ENCODE assay signal across 11 cellular contexts in genomic region chr15:45794768-45795486, GRCh38.
DNase-seq lines count a peak whose midpoint lies in the region; ATAC-seq and TF ChIP-seq lines count a peak whose summit lies in the region.
"Had no signal": no experiment of that assay in that cellular context is flagged by ENCODE, and none has a peak within 500 bp of the region (broad histone marks: within the 10 kb centered on the region; RNA-seq: fewer than 3 reads in every experiment).

No MANE protein-coding gene starts in this region.

- intact Hi-C loops in lower lobe of right lung (cut with DNase I), result no loop called here

- H3K27ac ChIP-seq in Karpas-422 (ENCODE audit: low read length) (peak overlapping the region; percentile 68), lower lobe of right lung (no peak overlapping the region)

- no peak overlapping the region for H2AFZ ChIP-seq in Karpas-422 (ENCODE audit: low read length)

- H3K9me3 Mint-ChIP-seq in glutamatergic neuron (ENCODE audit: unreplicated experiment), result peaks cover 2% of the 10 kb centered on the region
- H3K9me3 Mint-ChIP-seq: activated naive CD4-positive, alpha-beta T cell treated with anti-CD3 and anti-CD28 coated beads, Interleukin-2, amount 50 U/mL, for 72 hours; naive thymus-derived CD8-positive, alpha-beta T cell had no signal

- peak overlapping the region; percentile 25 for H3K9ac ChIP-seq in Karpas-422 (ENCODE audit: low read length)

- H3K27me3 Mint-ChIP-seq in glutamatergic neuron (ENCODE audit: unreplicated experiment), result no peaks in the 10 kb centered on the region

- no peak for TF ChIP-seq CTCF in glutamatergic neuron (IDR thresholded peaks at IDR 0.05; ENCODE audit: partially characterized antibody, unreplicated experiment)
- no peak for TF ChIP-seq CTCF in lower lobe of right lung (IDR thresholded peaks at IDR 0.05)

- peak overlapping the region; percentile 20 for H3K27ac Mint-ChIP-seq in glutamatergic neuron (ENCODE audit: unreplicated experiment)
- H3K27ac Mint-ChIP-seq: activated naive CD4-positive, alpha-beta T cell treated with anti-CD3 and anti-CD28 coated beads, Interleukin-2, amount 50 U/mL, for 72 hours; naive thymus-derived CD8-positive, alpha-beta T cell had no signal

- H3K4me1 ChIP-seq in Karpas-422 (ENCODE audit: low read length), result peaks cover 48% of the 10 kb centered on the region
- no peaks in the 10 kb centered on the region for H3K4me1 ChIP-seq in lower lobe of right lung
- H3K4me1 ChIP-seq: BE2C had no signal

- H3K36me3 ChIP-seq in Karpas-422 (ENCODE audit: insufficient read depth, low read length) (no peaks in the 10 kb centered on the region), lower lobe of right lung (no peaks in the 10 kb centered on the region)
- H3K36me3 ChIP-seq: BE2C had no signal

- H3K4me2 ChIP-seq in Karpas-422 (ENCODE audit: low read depth, low read length, poor library complexity, severe bottlenecking), result peak overlapping the region; percentile 60

- H3K4me3 ChIP-seq in Karpas-422 (ENCODE audit: low read length) (peak overlapping the region; percentile 42), lower lobe of right lung (no peak overlapping the region)

- H3K4me1 Mint-ChIP-seq in glutamatergic neuron (ENCODE audit: low read depth, unreplicated experiment), result peaks cover 8% of the 10 kb centered on the region
- H3K4me1 Mint-ChIP-seq: naive thymus-derived CD8-positive, alpha-beta T cell had no signal

- peak; percentile 65 for DNase-seq in Karpas-422
- no peak for DNase-seq in glutamatergic neuron
- DNase-seq in T1000 (lab: John Stamatoyannopoulos, UW), result no peak
- DNase-seq in lower lobe of right lung, result no peak
- DNase-seq in globus pallidus (ENCODE audit: low spot score), result no peak
- DNase-seq in stimulated activated naive CD8-positive, alpha-beta T cell treated with anti-CD3 and anti-CD28 coated beads, Interleukin-15, Interleukin-2, amounts not matched to agents 100 U/mL and 50 U/mL, for 24 hours, result no peak
- DNase-seq: naive thymus-derived CD8-positive, alpha-beta T cell had no signal

- H3K9me2 ChIP-seq in Karpas-422 (replicated peaks; ENCODE audit: insufficient read depth, low read length), result no peaks in the 10 kb centered on the region

- ATAC-seq in GM18517 (IDR thresholded peaks at IDR 0.05; ENCODE audit: unreplicated experiment) (peak; percentile 68), GM21786 (IDR thresholded peaks at IDR 0.05; ENCODE audit: unreplicated experiment) (peak; percentile 45), lower lobe of right lung (no peak)
- no peak for ATAC-seq in stimulated activated naive CD8-positive, alpha-beta T cell treated with anti-CD3 and anti-CD28 coated beads, Interleukin-15, Interleukin-2, amounts not matched to agents 100 U/mL and 50 U/mL, for 24 hours
- ATAC-seq: naive thymus-derived CD8-positive, alpha-beta T cell had no signal

- H3K79me2 ChIP-seq in Karpas-422 (ENCODE audit: low read length), result no peaks in the 10 kb centered on the region

- H3K9me3 ChIP-seq in Karpas-422 (ENCODE audit: low read length) (no peaks in the 10 kb centered on the region), lower lobe of right lung (no peaks in the 10 kb centered on the region)
- H3K9me3 ChIP-seq: BE2C had no signal

- no peaks in the 10 kb centered on the region for H4K20me1 ChIP-seq in Karpas-422 (ENCODE audit: insufficient read depth, low read depth, low read length)

- H3K4me3 Mint-ChIP-seq in glutamatergic neuron (ENCODE audit: unreplicated experiment), result no peak overlapping the region
- H3K4me3 Mint-ChIP-seq: naive thymus-derived CD8-positive, alpha-beta T cell had no signal

- H3K27me3 ChIP-seq in Karpas-422 (ENCODE audit: low read length), result no peaks in the 10 kb centered on the region
- peaks cover 5% of the 10 kb centered on the region for H3K27me3 ChIP-seq in lower lobe of right lung (ENCODE audit: low read depth)

- H3K36me3 Mint-ChIP-seq in glutamatergic neuron (ENCODE audit: unreplicated experiment), result no peaks in the 10 kb centered on the region
- H3K36me3 Mint-ChIP-seq: activated naive CD4-positive, alpha-beta T cell treated with anti-CD3 and anti-CD28 coated beads, Interleukin-2, amount 50 U/mL, for 72 hours; naive thymus-derived CD8-positive, alpha-beta T cell had no signal

Comparison
In these comparisons a context has a peak if more than half of its experiments do, and no peak if none do; other contexts are left out.
1. ATAC-seq: peak in GM18517 (single experiment) and GM21786 (single experiment); none in lower lobe of right lung (0 of 2) and stimulated activated naive CD8-positive, alpha-beta T cell treated with anti-CD3 and anti-CD28 coated beads, Interleukin-15, Interleukin-2, amounts not matched to agents 100 U/mL and 50 U/mL, for 24 hours (single experiment).